In the genomic region with DNA sequence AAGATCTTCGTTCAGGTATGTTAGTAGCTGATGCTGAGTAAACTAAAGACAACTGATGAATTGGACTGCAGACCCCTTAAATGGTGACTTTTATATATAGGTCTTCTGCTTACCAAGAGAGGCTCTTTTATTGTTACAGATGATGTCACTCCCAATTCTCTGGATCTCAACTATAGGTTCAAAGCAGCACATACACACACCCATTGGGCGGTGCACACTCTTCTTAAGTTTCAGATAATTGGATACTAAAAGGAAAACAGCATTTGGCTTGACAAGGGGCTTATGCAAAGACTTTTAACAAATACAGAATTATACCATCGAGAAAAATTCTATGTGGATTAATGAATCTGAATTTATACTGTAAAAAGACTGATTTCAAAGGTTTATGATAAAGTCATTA, we compare ENCODE assay signal across 28 cellular contexts.
"Had no signal": no experiment of that assay in that cellular context is flagged by ENCODE, and none has a peak within 500 bp of the region (broad histone marks: within the 10 kb centered on the region; RNA-seq: fewer than 3 reads in every experiment).

A gene (minus strand): TSS at position 69 of the 400 bp plus-strand sequence. CDS start 3,142 bp downstream, outside the sequence.

- H3K36me3 Mint-ChIP-seq: activated CD4-positive, alpha-beta memory T cell treated with anti-CD3 and anti-CD28 coated beads for 36 hours; activated CD8-positive, alpha-beta memory T cell treated with anti-CD3 and anti-CD28 coated beads, Interleukin-2, amount 10 ng/mL, durations not matched to agents 7 days and 5 days; activated naive CD4-positive, alpha-beta T cell treated with anti-CD3 and anti-CD28 coated beads, Interleukin-2, amount 10 ng/mL, durations not matched to agents 7 days and 5 days; activated naive CD4-positive, alpha-beta T cell treated with anti-CD3 and anti-CD28 coated beads, Interleukin-2, amount 50 U/mL, for 72 hours; activated naive CD8-positive, alpha-beta T cell treated with anti-CD3 and anti-CD28 coated beads, Interleukin-2, amount 10 ng/mL, durations not matched to agents 7 days and 5 days; brain had no signal

- H3K4me1 ChIP-seq: ascending aorta, breast epithelium, colonic mucosa, esophagus squamous epithelium, heart left ventricle had no signal

- H3K4me3 ChIP-seq: ascending aorta, breast epithelium, cardiac muscle cell, colonic mucosa, esophagus squamous epithelium, heart left ventricle had no signal

- H3K27ac Mint-ChIP-seq: activated CD4-positive, alpha-beta memory T cell treated with anti-CD3 and anti-CD28 coated beads for 36 hours; activated CD4-positive, alpha-beta T cell treated with anti-CD3 and anti-CD28 coated beads for 36 hours; activated CD4-positive, alpha-beta T cell treated with anti-CD3 and anti-CD28 coated beads, Interleukin-2, amount 10 ng/mL, durations not matched to agents 24 days and 14 days; activated CD8-positive, alpha-beta memory T cell treated with anti-CD3 and anti-CD28 coated beads, Interleukin-2, amount 10 ng/mL, durations not matched to agents 7 days and 5 days; activated CD8-positive, alpha-beta T cell treated with anti-CD3 and anti-CD28 coated beads, Interleukin-2, amount 10 ng/mL, durations not matched to agents 7 days and 5 days; activated naive CD4-positive, alpha-beta T cell treated with anti-CD3 and anti-CD28 coated beads, Interleukin-2, amount 10 ng/mL, durations not matched to agents 7 days and 5 days; activated naive CD4-positive, alpha-beta T cell treated with anti-CD3 and anti-CD28 coated beads, Interleukin-2, amount 50 U/mL, for 72 hours; activated naive CD8-positive, alpha-beta T cell treated with anti-CD3 and anti-CD28 coated beads, Interleukin-2, amount 10 ng/mL, durations not matched to agents 7 days and 5 days; activated T-cell treated with anti-CD3 and anti-CD28 coated beads, Interleukin-2, amount 50 U/mL, for 72 hours; brain had no signal

- H3K27ac ChIP-seq: ascending aorta, breast epithelium, cardiac muscle cell, colonic mucosa, epithelial cell of prostate, esophagus squamous epithelium, heart left ventricle had no signal

- H3K4me3 Mint-ChIP-seq: activated CD4-positive, alpha-beta memory T cell treated with anti-CD3 and anti-CD28 coated beads for 36 hours; activated CD4-positive, alpha-beta T cell treated with anti-CD3 and anti-CD28 coated beads for 36 hours; activated CD4-positive, alpha-beta T cell treated with anti-CD3 and anti-CD28 coated beads, Interleukin-2, amount 10 ng/mL, durations not matched to agents 24 days and 14 days; activated CD8-positive, alpha-beta memory T cell treated with anti-CD3 and anti-CD28 coated beads, Interleukin-2, amount 10 ng/mL, durations not matched to agents 7 days and 5 days; activated CD8-positive, alpha-beta T cell treated with anti-CD3 and anti-CD28 coated beads, Interleukin-2, amount 10 ng/mL, durations not matched to agents 7 days and 5 days; activated naive CD4-positive, alpha-beta T cell treated with anti-CD3 and anti-CD28 coated beads, Interleukin-2, amount 10 ng/mL, durations not matched to agents 7 days and 5 days; activated naive CD8-positive, alpha-beta T cell treated with anti-CD3 and anti-CD28 coated beads, Interleukin-2, amount 10 ng/mL, durations not matched to agents 7 days and 5 days; activated T-cell treated with anti-CD3 and anti-CD28 coated beads, Interleukin-2, amount 50 U/mL, for 72 hours; brain had no signal

- H3K4me1 Mint-ChIP-seq: activated CD4-positive, alpha-beta T cell treated with anti-CD3 and anti-CD28 coated beads for 36 hours; activated CD4-positive, alpha-beta T cell treated with anti-CD3 and anti-CD28 coated beads, Interleukin-2, amount 10 ng/mL, durations not matched to agents 24 days and 14 days; activated CD8-positive, alpha-beta memory T cell treated with anti-CD3 and anti-CD28 coated beads, Interleukin-2, amount 10 ng/mL, durations not matched to agents 7 days and 5 days; activated naive CD4-positive, alpha-beta T cell treated with anti-CD3 and anti-CD28 coated beads, Interleukin-2, amount 10 ng/mL, durations not matched to agents 7 days and 5 days; activated naive CD8-positive, alpha-beta T cell treated with anti-CD3 and anti-CD28 coated beads, Interleukin-2, amount 10 ng/mL, durations not matched to agents 7 days and 5 days had no signal

- H3K36me3 ChIP-seq: ascending aorta, breast epithelium, cardiac muscle cell, colonic mucosa, esophagus squamous epithelium, heart left ventricle had no signal

- DNase-seq: activated CD4-positive, alpha-beta memory T cell treated with anti-CD3 and anti-CD28 coated beads for 36 hours; activated CD4-positive, alpha-beta T cell treated with anti-CD3 and anti-CD28 coated beads for 36 hours; activated CD4-positive, alpha-beta T cell treated with anti-CD3 and anti-CD28 coated beads, Interleukin-2, amount 10 ng/mL, durations not matched to agents 24 days and 14 days; activated CD4-positive, CD25-positive, alpha-beta regulatory T cell; activated CD4-positive, CD25-positive, alpha-beta regulatory T cell treated with anti-CD3 and anti-CD28 coated beads, Interleukin-2, amount 50 U/mL, for 72 hours; activated CD8-positive, alpha-beta memory T cell treated with anti-CD3 and anti-CD28 coated beads, Interleukin-2, amount 10 ng/mL, durations not matched to agents 7 days and 5 days; activated CD8-positive, alpha-beta memory T cell treated with anti-CD3 and anti-CD28 coated beads, Interleukin-2, amount 50 U/mL, for 4 hours; activated CD8-positive, alpha-beta T cell treated with anti-CD3 and anti-CD28 coated beads, Interleukin-2, amount 10 ng/mL, durations not matched to agents 7 days and 5 days; activated gamma-delta T cell; activated naive CD4-positive, alpha-beta T cell; activated naive CD4-positive, alpha-beta T cell treated with anti-CD3 and anti-CD28 coated beads, Interleukin-2, amount 10 ng/mL, durations not matched to agents 7 days and 5 days; activated naive CD8-positive, alpha-beta T cell treated with anti-CD3 and anti-CD28 coated beads, Interleukin-2, amount 10 ng/mL, durations not matched to agents 7 days and 5 days; activated T-cell treated with anti-CD3 and anti-CD28 coated beads, Interleukin-2, amount 50 U/mL, for 1 hour; activated T-cell treated with anti-CD3 and anti-CD28 coated beads, Interleukin-2, amount 50 U/mL, for 72 hours; central memory CD4-positive, alpha-beta T cell; cerebellar nuclear complex; colonic mucosa; effector CD8-positive, alpha-beta T cell; esophagus squamous epithelium; glutamatergic neuron; heart left ventricle; T-helper 2 cell had no signal

- H3K9me3 Mint-ChIP-seq: activated CD4-positive, alpha-beta memory T cell treated with anti-CD3 and anti-CD28 coated beads for 36 hours; activated CD4-positive, alpha-beta T cell treated with anti-CD3 and anti-CD28 coated beads, Interleukin-2, amount 10 ng/mL, durations not matched to agents 24 days and 14 days; activated naive CD4-positive, alpha-beta T cell treated with anti-CD3 and anti-CD28 coated beads, Interleukin-2, amount 10 ng/mL, durations not matched to agents 7 days and 5 days; activated naive CD4-positive, alpha-beta T cell treated with anti-CD3 and anti-CD28 coated beads, Interleukin-2, amount 50 U/mL, for 72 hours; activated naive CD8-positive, alpha-beta T cell treated with anti-CD3 and anti-CD28 coated beads, Interleukin-2, amount 10 ng/mL, durations not matched to agents 7 days and 5 days; brain had no signal

- H3K9me3 ChIP-seq: ascending aorta, breast epithelium, colonic mucosa, esophagus squamous epithelium, heart left ventricle had no signal
